19 cellular contexts compared by ENCODE assay signal in genomic region chr16:49112754-49113153, GRCh38.
"Had no signal": no experiment of that assay in that cellular context is flagged by ENCODE, and none has a peak within 500 bp of the region (broad histone marks: within the 10 kb centered on the region; RNA-seq: fewer than 3 reads in every experiment).

No MANE protein-coding gene starts in this region.

- DNase-seq: activated CD4-positive, alpha-beta memory T cell treated with anti-CD3 and anti-CD28 coated beads, Interleukin-2, amount 10 ng/mL, durations not matched to agents 7 days and 5 days; activated CD4-positive, alpha-beta T cell treated with anti-CD3 and anti-CD28 coated beads for 4 hours; activated naive CD4-positive, alpha-beta T cell treated with anti-CD3 and anti-CD28 coated beads, Interleukin-2, amount 10 ng/mL, durations not matched to agents 7 days and 5 days; activated naive CD8-positive, alpha-beta T cell treated with anti-CD3 and anti-CD28 coated beads, Interleukin-2, amount 50 U/mL, for 24 hours; activated T-cell treated with anti-CD3 and anti-CD28 coated beads, Interleukin-2, amount 50 U/mL, for 1 hour; anterior cingulate cortex; effector CD8-positive, alpha-beta T cell; occipital lobe; right lobe of liver; stimulated activated CD4-positive, alpha-beta T cell treated with anti-CD3 and anti-CD28 coated beads, Interleukin-4, amount 100 ng/mL, for 24 hours; stomach; T-cell; upper lobe of left lung had no signal

- H3K27me3 ChIP-seq: right lobe of liver, stomach, upper lobe of left lung had no signal

- H3K4me3 ChIP-seq: lung, right lobe of liver, SK-N-MC, stomach, upper lobe of left lung had no signal

- H3K27ac ChIP-seq: right lobe of liver, SK-N-MC, stomach, upper lobe of left lung had no signal

- ATAC-seq: activated naive CD8-positive, alpha-beta T cell treated with anti-CD3 and anti-CD28 coated beads, Interleukin-2, amount 50 U/mL, for 24 hours; esophagus mucosa; left colon; stimulated activated effector memory CD8-positive, alpha-beta T cell treated with anti-CD3 and anti-CD28 coated beads, Interleukin-12 subunit alpha, Interleukin-12 subunit beta, amount 100 ng/mL, for 72 hours; T-cell; WTC11 had no signal

- H3K9me3 ChIP-seq: right lobe of liver, stomach, upper lobe of left lung had no signal

- H3K36me3 ChIP-seq: right lobe of liver, stomach, upper lobe of left lung had no signal

- H3K4me1 ChIP-seq: right lobe of liver, stomach, upper lobe of left lung had no signal
